ENCODE assay signal across 8 cellular contexts in genomic region chr6:43628392-43629103, GRCh38. TPM values are rescaled to one million over a fixed set of nuclear protein-coding genes. Genes with fewer than 3 reads are reported as not detected.
DNase-seq lines count a peak whose midpoint lies in the region; ATAC-seq, FAIRE-seq and TF ChIP-seq lines count a peak whose summit lies in the region.

No MANE protein-coding gene starts in this region.

- no peaks in the 10 kb centered on the region for H4K20me1 ChIP-seq in SK-N-SH (ENCODE audit: insufficient read depth)
- H4K20me1 ChIP-seq in K562 (replicated peaks; ENCODE audit: control insufficient read depth, insufficient read depth, low read length): no peaks in the 10 kb centered on the region

- 2% methylated on average over 22 of the region's 25 CpGs for WGBS in SK-N-SH (ENCODE audit: low lambda C conversion rate)
- 0% methylated on average over 18 of the region's 25 CpGs for WGBS in K562 (ENCODE audit: insufficient coverage, low coverage, missing lambda C conversion rate)
- WGBS in small intestine, 3 donors: 1 to 3% (median 1%) methylated on average over 23 to 25 of the region's 25 CpGs

- peaks cover 13% of the 10 kb centered on the region for H3F3A ChIP-seq in SK-N-SH (replicated peaks; ENCODE audit: insufficient read depth)

- H3K9me2 ChIP-seq in SK-N-SH: no peaks in the 10 kb centered on the region

- H3K27me3 ChIP-seq in SK-N-SH (ENCODE audit: insufficient read depth) (no peaks in the 10 kb centered on the region), K562 (ENCODE audit: control insufficient read depth in 2 of 2, insufficient read depth in 2 of 2, low read length in 2 of 2) (no peaks in the 10 kb centered on the region; a peak in 1 of 5 replicates), small intestine (ENCODE audit: control insufficient read depth in 2 of 2, insufficient read depth in 2 of 2, low read length in 2 of 2) (no peaks in the 10 kb centered on the region)

- peaks cover 13% of the 10 kb centered on the region for H3K9me1 ChIP-seq in K562 (ENCODE audit: control insufficient read depth, insufficient read depth, low read length)

- intact Hi-C loops in K562 (cut with micrococcal nuclease): loop anchor here (2.0 to 5.0 kb wide), 3 partner anchors 39 to 499 kb away; partner anchors contain the start of genes MRPL14, POLH, TMEM63B and XPO5

- peak overlapping the region; percentile 88 for H3K4me2 ChIP-seq in SK-N-SH
- peak overlapping the region; percentile 98 for H3K4me2 ChIP-seq in K562 (ENCODE audit: insufficient read depth, low read length)

- in situ Hi-C loops in K562 (cut with MboI): no loop called here

- H3K9me3 ChIP-seq in SK-N-SH (no peaks in the 10 kb centered on the region), KOPT-K1 (ENCODE audit: insufficient read depth, low read length, poor library complexity, severe bottlenecking) (no peaks in the 10 kb centered on the region), K562 (replicated peaks; ENCODE audit: control insufficient read depth, insufficient read depth, low read depth, low read length) (no peaks in the 10 kb centered on the region), iPS-18c (ENCODE audit: control insufficient read depth, insufficient read depth, low read length) (no peaks in the 10 kb centered on the region), small intestine (ENCODE audit: control insufficient read depth, low read depth) (no peaks in the 10 kb centered on the region)

- peaks cover 5 to 21% of the 10 kb centered on the region in 2 experiments for H3K4me1 ChIP-seq in SK-N-SH (ENCODE audit: control insufficient read depth in 1 of 2, insufficient read depth in 2 of 2, low read depth in 1 of 2, low read length in 1 of 2)
- H3K4me1 ChIP-seq in K562 (replicated peaks in 1 of 2; ENCODE audit: control insufficient read depth in 2 of 2, insufficient read depth in 2 of 2, low read length in 2 of 2): peaks cover 39 to 54% of the 10 kb centered on the region in 2 experiments
- H3K4me1 ChIP-seq in small intestine (ENCODE audit: control insufficient read depth in 2 of 2, insufficient read depth in 1 of 2, low read depth in 1 of 2, low read length in 1 of 2): peaks cover 0 to 6% of the 10 kb centered on the region in 2 donors

- POLR2A ChIA-PET in SK-N-SH (lab: Yijun Ruan, JAX) (interaction anchor here (0.7 to 1.9 kb wide), 9 partner anchors 9 to 454 kb away, joined by 3 to 15 read pairs (median 5); partner anchors contain the start of gene XPO5), K562 (lab: Yijun Ruan, JAX) (interaction anchor here (0.6 to 11.8 kb wide), 47 partner anchors 9 to 708 kb away, joined by 3 to 206 read pairs (median 5); partner anchors contain the start of genes POLH, POLR1C, RSPH9 and VEGFA)

- H3K9ac ChIP-seq in SK-N-SH (peak overlapping the region; percentile 94), K562 (ENCODE audit: insufficient read depth in 1 of 2, low read depth in 2 of 2, low read length in 2 of 2) (peak overlapping the region; percentile 92 to 99)

- H3K79me2 ChIP-seq in SK-N-SH (ENCODE audit: insufficient read depth) (peaks cover 36% of the 10 kb centered on the region), K562 (ENCODE audit: control insufficient read depth, insufficient read depth, low read length) (peaks cover 62% of the 10 kb centered on the region)

- BruUV-seq in K562 (replicated peaks; lab: Mats Ljungman, UMichigan): TSS peak; percentile 49

- DNase-seq in SK-N-SH (peak; percentile 82), T-helper 9 cell (peak; percentile 21), K562 (ENCODE audit: extremely low read depth in 1 of 4, low spot score in 3 of 4) (peak; percentile 77 to 89 (median 86)), small intestine (peak; percentile 48)

- peak overlapping the region; percentile 71 to 93 for H3K4me3 ChIP-seq in SK-N-SH (ENCODE audit: low read depth in 2 of 2, low read length in 1 of 2)
- H3K4me3 ChIP-seq in K562: peak overlapping the region; percentile 58
- H3K4me3 ChIP-seq in iPS-18c (ENCODE audit: insufficient read depth, low read depth, low read length): peak overlapping the region; percentile 84
- H3K4me3 ChIP-seq in small intestine (ENCODE audit: low read depth in 1 of 2, low read length in 2 of 2): peak overlapping the region; percentile 93 to 95

- H3K27ac ChIP-seq in SK-N-SH (ENCODE audit: low read depth in 2 of 2, low read length in 1 of 2) (peak overlapping the region; percentile 82 to 85), KOPT-K1 (ENCODE audit: low read depth, low read length, poor library complexity, severe bottlenecking) (peak overlapping the region; percentile 96), K562 (ENCODE audit: extremely low read depth, low read depth, low read length) (peak overlapping the region; percentile 99), small intestine (ENCODE audit: low read depth in 1 of 2, low read length in 1 of 2) (peak overlapping the region; percentile 61 to 92)

- ATAC-seq in SK-N-SH treated with all-trans-retinoic acid at 6 μM for 48 hours: no peak
- ATAC-seq in K562: peak; percentile 56
- ATAC-seq in GM18519 (IDR thresholded peaks at IDR 0.05; ENCODE audit: low FRiP score, unreplicated experiment): no peak

- TF ChIP-seq CTCF in SK-N-SH (IDR thresholded peaks at IDR 0.05) (no peak), K562 (IDR thresholded peaks at IDR 0.05 in 2 of 3, conservative IDR thresholded peaks at IDR 0.05 in 1 of 3; ENCODE audit: insufficient read depth in 2 of 3, low read depth in 1 of 3, low read length in 3 of 3) (no peak)

- peak; percentile 84 for TF ChIP-seq POLR2A in K562 (conservative IDR thresholded peaks at IDR 0.05)

- CTCF ChIA-PET in SK-N-SH (lab: Yijun Ruan, JAX) (interaction anchor here (2.3 to 2.8 kb wide), 2 partner anchors 20 to 39 kb away, joined by 8 to 11 read pairs; no protein-coding TSS in a partner anchor), K562 (lab: Yijun Ruan, JAX; ENCODE audit: low intra/inter-chr PET ratio) (no interaction called here)

- TF ChIP-seq EP300 in SK-N-SH (IDR thresholded peaks at IDR 0.05; ENCODE audit: borderline replicate concordance in 1 of 2, low read depth in 1 of 2, low read length in 1 of 2) (no peak), K562 (IDR thresholded peaks at IDR 0.05; ENCODE audit: low read length) (peak; percentile 56; the same call in 1 of the 2 replicates)

- H2AFZ ChIP-seq in SK-N-SH (ENCODE audit: low read depth) (no peak overlapping the region; the same call in 1 of the 2 replicates), K562 (ENCODE audit: low read depth, low read length) (peak overlapping the region; percentile 32)

- TF ChIP-seq RAD21 in SK-N-SH (IDR thresholded peaks at IDR 0.05; ENCODE audit: low read length) (no peak), K562 (CRISPR knock-in tag; conservative IDR thresholded peaks at IDR 0.05 in 1 of 2, IDR thresholded peaks at IDR 0.05 in 1 of 2) (peak in 1 of 2 experiments; percentile 14; a peak in 1 of 4 replicates)

- peaks cover 27 to 31% of the 10 kb centered on the region in 2 experiments for H3K36me3 ChIP-seq in SK-N-SH (replicated peaks in 1 of 2; ENCODE audit: control insufficient read depth in 1 of 2, insufficient read depth in 2 of 2, low read length in 1 of 2)
- H3K36me3 ChIP-seq in KOPT-K1 (ENCODE audit: insufficient read depth, low read length): peaks cover 39% of the 10 kb centered on the region
- H3K36me3 ChIP-seq in K562 (ENCODE audit: control insufficient read depth, insufficient read depth, low read length): peaks cover 40% of the 10 kb centered on the region
- H3K36me3 ChIP-seq in small intestine (ENCODE audit: control insufficient read depth in 2 of 2, insufficient read depth in 2 of 2, low read length in 2 of 2): peaks cover 2 to 4% of the 10 kb centered on the region in 2 donors

- no peak for FAIRE-seq in K562 (lab: Jason Lieb, UNC)
- FAIRE-seq in small intestine (lab: Jason Lieb, UNC): no peak

RNA-seq across cellular contexts. Expression of gene GTPBP2, which starts 0.5 kb away (rescaled TPM):
- polyA plus RNA-seq in SK-N-SH (2012; rRNA removed) (83.7 and 124 TPM in 2 replicates), K562 (2011; rRNA removed) (184 and 259 TPM in 2 replicates), K562 (2014; fragmentation: Illumina TruSeq; extraction: Trizol) (162 and 169 TPM in 2 replicates), K562 (2014; fragmentation: Nextera tagmentation; extraction: Ambion mirVana) (10 to 100 TPM; 48.4 to 60.9 TPM), K562 (2014; rRNA removed) (171 and 196 TPM in 2 replicates), small intestine (10 to 100 TPM; 33.7 to 81.6 (median 49.9) TPM)
- 27.8 and 39.2 TPM in 2 replicates for polyA plus RNA-seq in SK-N-SH (2012; cell fraction: cytosol; rRNA removed)
- 377 and 528 TPM in 2 replicates for polyA plus RNA-seq in SK-N-SH (2012; cell fraction: nucleus; rRNA removed)
- total RNA-seq in K562 (2011; cell fraction: chromatin; rRNA removed; ENCODE audit: low replicate concordance): 558 and 907 TPM in 2 replicates
- total RNA-seq in K562 (2011; cell fraction: nucleolus; rRNA removed): 446 and 460 TPM in 2 replicates
- total RNA-seq in K562 (2011; cell fraction: nucleoplasm; rRNA removed): 547 and 636 TPM in 2 replicates
- total RNA-seq in K562 (2014; rRNA removed) (111 and 127 TPM in 2 replicates), K562 (2014; rRNA removed; fragmentation: Illumina TruSeq; extraction: Trizol) (92.5 and 99.4 TPM in 2 replicates), K562 (2015; rRNA removed; fragmentation: Illumina TruSeq; extraction: Trizol) (68.8 and 71.1 TPM in 2 replicates), K562 (2021) (121 and 162 TPM in 2 replicates)
- polyA plus RNA-seq in K562 (2011; cell fraction: cytosol; rRNA removed): 167 and 217 TPM in 2 replicates
- polyA plus RNA-seq in K562 (2011; cell fraction: nucleus; rRNA removed): 1,016 and 1,080 TPM in 2 replicates
- polyA plus RNA-seq in K562 (2012): 101 and 429 TPM in 2 replicates
- 87.3 and 97.4 TPM in 2 replicates for polyA minus RNA-seq in K562 (2011; rRNA and poly(A)+ RNA removed)
- 46.5 and 62.7 TPM in 2 replicates for polyA minus RNA-seq in K562 (2011; cell fraction: cytosol; rRNA and poly(A)+ RNA removed)
- 121 and 183 TPM in 2 replicates for polyA minus RNA-seq in K562 (2011; cell fraction: nucleus; rRNA and poly(A)+ RNA removed)

RNA-seq across cellular contexts. Expression of gene MAD2L1BP, which starts 7.1 kb away (rescaled TPM):
- 30.9 and 42.2 TPM in 2 replicates for polyA plus RNA-seq in SK-N-SH (2012; rRNA removed)
- polyA plus RNA-seq in SK-N-SH (2012; cell fraction: cytosol; rRNA removed): 28.5 and 34.8 TPM in 2 replicates
- polyA plus RNA-seq in SK-N-SH (2012; cell fraction: nucleus; rRNA removed): 30.3 and 35.5 TPM in 2 replicates
- 89.9 and 155 TPM in 2 replicates for total RNA-seq in K562 (2011; cell fraction: chromatin; rRNA removed; ENCODE audit: low replicate concordance)
- total RNA-seq in K562 (2011; cell fraction: nucleolus; rRNA removed): 95.9 and 115 TPM in 2 replicates
- 87.8 and 100 TPM in 2 replicates for total RNA-seq in K562 (2011; cell fraction: nucleoplasm; rRNA removed)
- total RNA-seq in K562 (2014; rRNA removed): 69.7 and 78.1 TPM in 2 replicates
- total RNA-seq in K562 (2014; rRNA removed; fragmentation: Illumina TruSeq; extraction: Trizol): 73.8 and 76.7 TPM in 2 replicates
- total RNA-seq in K562 (2015; rRNA removed; fragmentation: Illumina TruSeq; extraction: Trizol): 73.2 and 75.1 TPM in 2 replicates
- 71.5 and 77.4 TPM in 2 replicates for total RNA-seq in K562 (2021)
- 120 TPM in 2 replicates for polyA plus RNA-seq in K562 (2011; rRNA removed)
- 173 and 183 TPM in 2 replicates for polyA plus RNA-seq in K562 (2011; cell fraction: cytosol; rRNA removed)
- 62.0 and 78.0 TPM in 2 replicates for polyA plus RNA-seq in K562 (2011; cell fraction: nucleus; rRNA removed)
- polyA plus RNA-seq in K562 (2012): 49.6 and 65.4 TPM in 2 replicates
- 113 and 116 TPM in 2 replicates for polyA plus RNA-seq in K562 (2014; fragmentation: Illumina TruSeq; extraction: Trizol)
- 100 to 1,000 TPM; 241 to 321 TPM for polyA plus RNA-seq in K562 (2014; fragmentation: Nextera tagmentation; extraction: Ambion mirVana)
- polyA plus RNA-seq in K562 (2014; rRNA removed): 102 and 111 TPM in 2 replicates
- 73.9 and 74.5 TPM in 2 replicates for polyA minus RNA-seq in K562 (2011; rRNA and poly(A)+ RNA removed)
- polyA minus RNA-seq in K562 (2011; cell fraction: cytosol; rRNA and poly(A)+ RNA removed): 33.5 and 38.0 TPM in 2 replicates
- polyA minus RNA-seq in K562 (2011; cell fraction: nucleus; rRNA and poly(A)+ RNA removed): 18.2 and 39.4 TPM in 2 replicates
- 10 to 100 TPM; 38.1 to 59.4 (median 54.6) TPM for polyA plus RNA-seq in small intestine

RNA-seq across cellular contexts. Expression of gene RSPH9, which starts 16.3 kb away (rescaled TPM):
- polyA plus RNA-seq in SK-N-SH (2012; rRNA removed) (0.05 and 0.06 TPM in 2 replicates), K562 (2011; rRNA removed) (0.04 TPM in 1 of 2 replicates, not detected in the other), K562 (2014; fragmentation: Illumina TruSeq; extraction: Trizol) (not detected in 2 replicates), K562 (2014; fragmentation: Nextera tagmentation; extraction: Ambion mirVana) (under 1 TPM; 0.39 to 0.60 TPM), K562 (2014; rRNA removed) (not detected in 2 replicates), small intestine (1 to 10 TPM in 1 of 3 donors, under 1 TPM in 2; 0.42 to 1.1 (median 0.81) TPM)
- 0.05 and 0.06 TPM in 2 replicates for polyA plus RNA-seq in SK-N-SH (2012; cell fraction: cytosol; rRNA removed)
- 0.07 and 0.11 TPM in 2 replicates for polyA plus RNA-seq in SK-N-SH (2012; cell fraction: nucleus; rRNA removed)
- 0.32 TPM in 1 of 2 replicates, not detected in the other for total RNA-seq in K562 (2011; cell fraction: chromatin; rRNA removed; ENCODE audit: low replicate concordance)
- total RNA-seq in K562 (2011; cell fraction: nucleolus; rRNA removed): 0.17 TPM in 1 of 2 replicates, not detected in the other
- 0.22 and 0.38 TPM in 2 replicates for total RNA-seq in K562 (2011; cell fraction: nucleoplasm; rRNA removed)
- total RNA-seq in K562 (2014; rRNA removed) (0.05 TPM in 1 of 2 replicates, not detected in the other), K562 (2014; rRNA removed; fragmentation: Illumina TruSeq; extraction: Trizol) (not detected in 2 replicates), K562 (2015; rRNA removed; fragmentation: Illumina TruSeq; extraction: Trizol) (not detected in 2 replicates), K562 (2021) (not detected in 2 replicates)
- polyA plus RNA-seq in K562 (2011; cell fraction: cytosol; rRNA removed): not detected in 2 replicates
- 0.04 TPM in 1 of 2 replicates, not detected in the other for polyA plus RNA-seq in K562 (2011; cell fraction: nucleus; rRNA removed)
- 0.40 and 0.49 TPM in 2 replicates for polyA plus RNA-seq in K562 (2012)
- polyA minus RNA-seq in K562 (2011; rRNA and poly(A)+ RNA removed): 0.11 and 0.15 TPM in 2 replicates
- polyA minus RNA-seq in K562 (2011; cell fraction: cytosol; rRNA and poly(A)+ RNA removed): not detected in 2 replicates
- polyA minus RNA-seq in K562 (2011; cell fraction: nucleus; rRNA and poly(A)+ RNA removed): 0.22 TPM in 1 of 2 replicates, not detected in the other

RNA-seq across cellular contexts. Expression of gene POLH, which starts 52.6 kb away (rescaled TPM):
- polyA plus RNA-seq in SK-N-SH (2012; rRNA removed) (11.5 and 18.8 TPM in 2 replicates), K562 (2011; rRNA removed) (26.8 and 31.6 TPM in 2 replicates), K562 (2014; fragmentation: Illumina TruSeq; extraction: Trizol) (16.2 and 20.6 TPM in 2 replicates), K562 (2014; fragmentation: Nextera tagmentation; extraction: Ambion mirVana) (10 to 100 TPM in 1 of 2 experiments, 1 to 10 TPM in 1; 5.8 to 10.6 TPM), K562 (2014; rRNA removed) (11.4 and 14.7 TPM in 2 replicates), small intestine (1 to 10 TPM; 2.0 to 4.0 (median 2.2) TPM)
- polyA plus RNA-seq in SK-N-SH (2012; cell fraction: cytosol; rRNA removed): 12.8 and 12.9 TPM in 2 replicates
- polyA plus RNA-seq in SK-N-SH (2012; cell fraction: nucleus; rRNA removed): 14.0 and 18.3 TPM in 2 replicates
- total RNA-seq in K562 (2011; cell fraction: chromatin; rRNA removed; ENCODE audit: low replicate concordance): 59.2 and 63.3 TPM in 2 replicates
- 35.1 and 36.9 TPM in 2 replicates for total RNA-seq in K562 (2011; cell fraction: nucleolus; rRNA removed)
- 34.4 and 35.3 TPM in 2 replicates for total RNA-seq in K562 (2011; cell fraction: nucleoplasm; rRNA removed)
- total RNA-seq in K562 (2014; rRNA removed) (12.7 and 19.3 TPM in 2 replicates), K562 (2014; rRNA removed; fragmentation: Illumina TruSeq; extraction: Trizol) (23.0 and 23.5 TPM in 2 replicates), K562 (2015; rRNA removed; fragmentation: Illumina TruSeq; extraction: Trizol) (21.2 and 23.9 TPM in 2 replicates), K562 (2021) (31.4 and 31.8 TPM in 2 replicates)
- 11.3 and 17.3 TPM in 2 replicates for polyA plus RNA-seq in K562 (2011; cell fraction: cytosol; rRNA removed)
- polyA plus RNA-seq in K562 (2011; cell fraction: nucleus; rRNA removed): 18.0 and 21.1 TPM in 2 replicates
- 15.4 and 22.4 TPM in 2 replicates for polyA plus RNA-seq in K562 (2012)
- polyA minus RNA-seq in K562 (2011; rRNA and poly(A)+ RNA removed): 88.7 and 99.1 TPM in 2 replicates
- 24.4 and 26.2 TPM in 2 replicates for polyA minus RNA-seq in K562 (2011; cell fraction: cytosol; rRNA and poly(A)+ RNA removed)
- 12.8 and 20.7 TPM in 2 replicates for polyA minus RNA-seq in K562 (2011; cell fraction: nucleus; rRNA and poly(A)+ RNA removed)

RNA-seq across cellular contexts. Expression of gene XPO5, which starts 52.7 kb away (rescaled TPM):
- 29.5 and 39.2 TPM in 2 replicates for polyA plus RNA-seq in SK-N-SH (2012; rRNA removed)
- polyA plus RNA-seq in SK-N-SH (2012; cell fraction: cytosol; rRNA removed): 24.0 and 26.7 TPM in 2 replicates
- polyA plus RNA-seq in SK-N-SH (2012; cell fraction: nucleus; rRNA removed): 66.5 and 92.9 TPM in 2 replicates
- 429 and 472 TPM in 2 replicates for total RNA-seq in K562 (2011; cell fraction: chromatin; rRNA removed; ENCODE audit: low replicate concordance)
- total RNA-seq in K562 (2011; cell fraction: nucleolus; rRNA removed): 259 and 261 TPM in 2 replicates
- total RNA-seq in K562 (2011; cell fraction: nucleoplasm; rRNA removed): 326 and 371 TPM in 2 replicates
- 91.6 and 102 TPM in 2 replicates for total RNA-seq in K562 (2014; rRNA removed)
- 99.1 and 106 TPM in 2 replicates for total RNA-seq in K562 (2014; rRNA removed; fragmentation: Illumina TruSeq; extraction: Trizol)
- 95.4 and 97.1 TPM in 2 replicates for total RNA-seq in K562 (2015; rRNA removed; fragmentation: Illumina TruSeq; extraction: Trizol)
- 170 and 180 TPM in 2 replicates for total RNA-seq in K562 (2021)
- polyA plus RNA-seq in K562 (2011; rRNA removed): 145 and 166 TPM in 2 replicates
- polyA plus RNA-seq in K562 (2011; cell fraction: cytosol; rRNA removed): 110 and 161 TPM in 2 replicates
- 247 and 250 TPM in 2 replicates for polyA plus RNA-seq in K562 (2011; cell fraction: nucleus; rRNA removed)
- polyA plus RNA-seq in K562 (2012): 76.8 and 101 TPM in 2 replicates
- polyA plus RNA-seq in K562 (2014; fragmentation: Illumina TruSeq; extraction: Trizol): 105 and 130 TPM in 2 replicates
- polyA plus RNA-seq in K562 (2014; fragmentation: Nextera tagmentation; extraction: Ambion mirVana): 10 to 100 TPM; 36.0 to 72.3 TPM
- polyA plus RNA-seq in K562 (2014; rRNA removed): 101 TPM in 2 replicates
- polyA minus RNA-seq in K562 (2011; rRNA and poly(A)+ RNA removed): 186 and 262 TPM in 2 replicates
- 127 and 149 TPM in 2 replicates for polyA minus RNA-seq in K562 (2011; cell fraction: cytosol; rRNA and poly(A)+ RNA removed)
- 121 and 146 TPM in 2 replicates for polyA minus RNA-seq in K562 (2011; cell fraction: nucleus; rRNA and poly(A)+ RNA removed)
- polyA plus RNA-seq in small intestine: 10 to 100 TPM in 1 of 3 donors, 1 to 10 TPM in 2; 5.1 to 11.1 (median 6.5) TPM

Comparison
In these comparisons a context has a peak if more than half of its experiments do, and no peak if none do; other contexts are left out.
1. DNase-seq: peak in every context shown above with its lines; median percentile 86 in K562; 82 in SK-N-SH; 48 in small intestine; 21 in T-helper 9 cell.
2. Of the 27 proteins assayed by ChIP-seq in both K562 and SK-N-SH: peak only in K562: CHD2, ELF1, EP300, JUND, NFIC, REST and 3 more; only in SK-N-SH: FOXJ3, GABPA and MXI1; in both: POLR2AphosphoS5 and YY1; in neither: 10; mixed calls (peak in some experiments, not most) for 3.